Comparison of ENCODE assay signal across 1 cellular context in the genomic region with DNA sequence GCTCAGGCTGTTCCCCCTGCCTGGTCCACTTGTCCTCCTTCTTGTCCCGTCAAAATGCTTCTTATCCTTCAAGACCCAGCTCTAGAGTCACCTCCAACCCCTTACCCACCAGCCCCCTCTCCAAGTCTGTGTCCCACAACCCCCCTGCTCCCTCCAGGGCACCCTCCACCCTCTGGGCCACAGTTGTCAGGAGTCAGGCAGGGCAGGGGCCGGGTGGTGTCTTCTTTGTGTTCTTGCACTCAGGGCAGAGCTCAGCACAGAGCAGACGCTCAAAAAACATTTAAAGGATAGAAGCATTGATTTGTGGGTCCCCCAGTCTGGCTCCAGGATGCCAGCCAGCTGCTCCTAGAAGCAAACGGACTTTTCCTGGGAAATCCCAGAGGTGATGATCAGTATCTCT.
TF ChIP-seq lines count a peak whose summit lies in the region.

No MANE protein-coding gene starts in this region.

TF ChIP-seq in H1, 55 proteins besides CTCF, POLR2A, EP300 and RAD21:
- TF ChIP-seq TAF7 (optimal IDR thresholded peaks at IDR 0.05; ENCODE audit: borderline replicate concordance, low read depth, low read length) (no peak), KDM5A (IDR thresholded peaks at IDR 0.05; ENCODE audit: low read length) (no peak), CBX8 (IDR thresholded peaks at IDR 0.05; ENCODE audit: borderline replicate concordance, low read depth, low read length) (no peak), SP2 (IDR thresholded peaks at IDR 0.05; ENCODE audit: low read length) (no peak), ZNF274 (IDR thresholded peaks at IDR 0.05; ENCODE audit: borderline replicate concordance, extremely low read depth, low read length) (no peak), TCF12 (IDR thresholded peaks at IDR 0.05; ENCODE audit: low read depth, low read length) (no peak), TAF1 (IDR thresholded peaks at IDR 0.05; ENCODE audit: low read depth, low read length) (no peak), EGR1 (IDR thresholded peaks at IDR 0.05; ENCODE audit: borderline replicate concordance, low read depth, low read length) (no peak), PHF8 (conservative IDR thresholded peaks at IDR 0.05; ENCODE audit: low read depth, low read length) (no peak), GABPA (IDR thresholded peaks at IDR 0.05; ENCODE audit: borderline replicate concordance, insufficient read depth, low read length) (no peak), SIRT6 (IDR thresholded peaks at IDR 0.05; ENCODE audit: low read length) (no peak)
- TF ChIP-seq, protein P1, sequence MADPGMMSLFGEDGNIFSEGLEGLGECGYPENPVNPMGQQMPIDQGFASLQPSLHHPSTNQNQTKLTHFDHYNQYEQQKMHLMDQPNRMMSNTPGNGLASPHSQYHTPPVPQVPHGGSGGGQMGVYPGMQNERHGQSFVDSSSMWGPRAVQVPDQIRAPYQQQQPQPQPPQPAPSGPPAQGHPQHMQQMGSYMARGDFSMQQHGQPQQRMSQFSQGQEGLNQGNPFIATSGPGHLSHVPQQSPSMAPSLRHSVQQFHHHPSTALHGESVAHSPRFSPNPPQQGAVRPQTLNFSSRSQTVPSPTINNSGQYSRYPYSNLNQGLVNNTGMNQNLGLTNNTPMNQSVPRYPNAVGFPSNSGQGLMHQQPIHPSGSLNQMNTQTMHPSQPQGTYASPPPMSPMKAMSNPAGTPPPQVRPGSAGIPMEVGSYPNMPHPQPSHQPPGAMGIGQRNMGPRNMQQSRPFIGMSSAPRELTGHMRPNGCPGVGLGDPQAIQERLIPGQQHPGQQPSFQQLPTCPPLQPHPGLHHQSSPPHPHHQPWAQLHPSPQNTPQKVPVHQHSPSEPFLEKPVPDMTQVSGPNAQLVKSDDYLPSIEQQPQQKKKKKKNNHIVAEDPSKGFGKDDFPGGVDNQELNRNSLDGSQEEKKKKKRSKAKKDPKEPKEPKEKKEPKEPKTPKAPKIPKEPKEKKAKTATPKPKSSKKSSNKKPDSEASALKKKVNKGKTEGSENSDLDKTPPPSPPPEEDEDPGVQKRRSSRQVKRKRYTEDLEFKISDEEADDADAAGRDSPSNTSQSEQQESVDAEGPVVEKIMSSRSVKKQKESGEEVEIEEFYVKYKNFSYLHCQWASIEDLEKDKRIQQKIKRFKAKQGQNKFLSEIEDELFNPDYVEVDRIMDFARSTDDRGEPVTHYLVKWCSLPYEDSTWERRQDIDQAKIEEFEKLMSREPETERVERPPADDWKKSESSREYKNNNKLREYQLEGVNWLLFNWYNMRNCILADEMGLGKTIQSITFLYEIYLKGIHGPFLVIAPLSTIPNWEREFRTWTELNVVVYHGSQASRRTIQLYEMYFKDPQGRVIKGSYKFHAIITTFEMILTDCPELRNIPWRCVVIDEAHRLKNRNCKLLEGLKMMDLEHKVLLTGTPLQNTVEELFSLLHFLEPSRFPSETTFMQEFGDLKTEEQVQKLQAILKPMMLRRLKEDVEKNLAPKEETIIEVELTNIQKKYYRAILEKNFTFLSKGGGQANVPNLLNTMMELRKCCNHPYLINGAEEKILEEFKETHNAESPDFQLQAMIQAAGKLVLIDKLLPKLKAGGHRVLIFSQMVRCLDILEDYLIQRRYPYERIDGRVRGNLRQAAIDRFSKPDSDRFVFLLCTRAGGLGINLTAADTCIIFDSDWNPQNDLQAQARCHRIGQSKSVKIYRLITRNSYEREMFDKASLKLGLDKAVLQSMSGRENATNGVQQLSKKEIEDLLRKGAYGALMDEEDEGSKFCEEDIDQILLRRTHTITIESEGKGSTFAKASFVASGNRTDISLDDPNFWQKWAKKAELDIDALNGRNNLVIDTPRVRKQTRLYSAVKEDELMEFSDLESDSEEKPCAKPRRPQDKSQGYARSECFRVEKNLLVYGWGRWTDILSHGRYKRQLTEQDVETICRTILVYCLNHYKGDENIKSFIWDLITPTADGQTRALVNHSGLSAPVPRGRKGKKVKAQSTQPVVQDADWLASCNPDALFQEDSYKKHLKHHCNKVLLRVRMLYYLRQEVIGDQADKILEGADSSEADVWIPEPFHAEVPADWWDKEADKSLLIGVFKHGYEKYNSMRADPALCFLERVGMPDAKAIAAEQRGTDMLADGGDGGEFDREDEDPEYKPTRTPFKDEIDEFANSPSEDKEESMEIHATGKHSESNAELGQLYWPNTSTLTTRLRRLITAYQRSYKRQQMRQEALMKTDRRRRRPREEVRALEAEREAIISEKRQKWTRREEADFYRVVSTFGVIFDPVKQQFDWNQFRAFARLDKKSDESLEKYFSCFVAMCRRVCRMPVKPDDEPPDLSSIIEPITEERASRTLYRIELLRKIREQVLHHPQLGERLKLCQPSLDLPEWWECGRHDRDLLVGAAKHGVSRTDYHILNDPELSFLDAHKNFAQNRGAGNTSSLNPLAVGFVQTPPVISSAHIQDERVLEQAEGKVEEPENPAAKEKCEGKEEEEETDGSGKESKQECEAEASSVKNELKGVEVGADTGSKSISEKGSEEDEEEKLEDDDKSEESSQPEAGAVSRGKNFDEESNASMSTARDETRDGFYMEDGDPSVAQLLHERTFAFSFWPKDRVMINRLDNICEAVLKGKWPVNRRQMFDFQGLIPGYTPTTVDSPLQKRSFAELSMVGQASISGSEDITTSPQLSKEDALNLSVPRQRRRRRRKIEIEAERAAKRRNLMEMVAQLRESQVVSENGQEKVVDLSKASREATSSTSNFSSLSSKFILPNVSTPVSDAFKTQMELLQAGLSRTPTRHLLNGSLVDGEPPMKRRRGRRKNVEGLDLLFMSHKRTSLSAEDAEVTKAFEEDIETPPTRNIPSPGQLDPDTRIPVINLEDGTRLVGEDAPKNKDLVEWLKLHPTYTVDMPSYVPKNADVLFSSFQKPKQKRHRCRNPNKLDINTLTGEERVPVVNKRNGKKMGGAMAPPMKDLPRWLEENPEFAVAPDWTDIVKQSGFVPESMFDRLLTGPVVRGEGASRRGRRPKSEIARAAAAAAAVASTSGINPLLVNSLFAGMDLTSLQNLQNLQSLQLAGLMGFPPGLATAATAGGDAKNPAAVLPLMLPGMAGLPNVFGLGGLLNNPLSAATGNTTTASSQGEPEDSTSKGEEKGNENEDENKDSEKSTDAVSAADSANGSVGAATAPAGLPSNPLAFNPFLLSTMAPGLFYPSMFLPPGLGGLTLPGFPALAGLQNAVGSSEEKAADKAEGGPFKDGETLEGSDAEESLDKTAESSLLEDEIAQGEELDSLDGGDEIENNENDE (IDR thresholded peaks at IDR 0.05; ENCODE audit: insufficient replicate concordance, low read length): no peak
